Comparison of ENCODE assay signal across 18 cellular contexts in the genomic region with DNA sequence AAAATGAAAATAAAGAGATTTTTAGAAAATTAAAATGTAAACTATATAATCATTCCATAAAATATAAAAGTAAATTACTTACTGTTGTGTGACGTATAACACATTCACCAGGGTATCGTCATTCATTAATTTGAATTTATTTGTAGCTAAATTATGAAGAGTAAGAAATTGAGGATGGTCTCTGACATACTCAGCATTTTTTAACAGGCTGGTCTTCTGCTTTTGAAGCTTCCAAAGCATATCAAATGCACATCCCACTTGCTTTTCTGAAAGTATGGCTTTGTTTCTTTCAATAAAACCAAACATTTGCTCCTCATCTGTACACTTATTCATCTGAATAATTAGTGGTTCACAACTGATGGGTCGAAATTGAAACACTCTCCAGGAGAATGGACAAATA. TPM values are rescaled to one million over a fixed set of nuclear protein-coding genes. Genes with fewer than 3 reads are reported as not detected.
DNase-seq lines count a peak whose midpoint lies in the region; ATAC-seq and TF ChIP-seq lines count a peak whose summit lies in the region.
"Had no signal": no experiment of that assay in that cellular context is flagged by ENCODE, and none has a peak within 500 bp of the region (broad histone marks: within the 10 kb centered on the region; RNA-seq: fewer than 3 reads in every experiment).

No MANE protein-coding gene starts in this region.

- H3K79me2 ChIP-seq in DND-41 (ENCODE audit: insufficient read depth, low read length) = peaks cover 52% of the 10 kb centered on the region

- no peak overlapping the region for H3K27ac Mint-ChIP-seq in nephron
- H3K27ac Mint-ChIP-seq in activated CD8-positive, alpha-beta memory T cell treated with anti-CD3 and anti-CD28 coated beads, Interleukin-2, amount 10 ng/mL, durations not matched to agents 7 days and 5 days = no peak overlapping the region
- H3K27ac Mint-ChIP-seq: activated B cell treated with CpG ODN at 0.5 μM for 24 hours; activated CD8-positive, alpha-beta T cell treated with anti-CD3 and anti-CD28 coated beads, Interleukin-2, amount 10 ng/mL, durations not matched to agents 7 days and 5 days; B cell had no signal

- peaks cover 10% of the 10 kb centered on the region for H3K36me3 ChIP-seq in DND-41 (ENCODE audit: insufficient read depth, low read length)
- peaks cover 3% of the 10 kb centered on the region for H3K36me3 ChIP-seq in HAP-1 (replicated peaks)
- no peaks in the 10 kb centered on the region for H3K36me3 ChIP-seq in Panc1 (ENCODE audit: control insufficient read depth, insufficient read depth, low read length)
- H3K36me3 ChIP-seq: esophagus muscularis mucosa, ovary, vagina had no signal

- H3K4me3 ChIP-seq in DND-41 (ENCODE audit: low read depth in 1 of 2, low read length in 2 of 2) (peak overlapping the region in 1 of 2 experiments; percentile 33; a peak in 1 of 4 replicates), HAP-1 (peak overlapping the region; percentile 50), Panc1 (ENCODE audit: low read depth in 2 of 2, low read length in 2 of 2) (no peak overlapping the region)
- H3K4me3 ChIP-seq: esophagus muscularis mucosa, ovary, skin epidermis, vagina had no signal

- TF ChIP-seq CTCF in DND-41 (IDR thresholded peaks at IDR 0.05; ENCODE audit: borderline replicate concordance, extremely low read depth, low read length, poor library complexity, severe bottlenecking) = no peak
- no peak for TF ChIP-seq CTCF in Panc1 (IDR thresholded peaks at IDR 0.05)
- TF ChIP-seq CTCF in nephron (IDR thresholded peaks at IDR 0.05; ENCODE audit: unreplicated experiment in 3 of 3) = no peak

- intact Hi-C loops in Panc1 (cut with micrococcal nuclease; ENCODE audit: unreplicated experiment) = no loop called here

- H3K27me3 ChIP-seq in DND-41 (ENCODE audit: insufficient read depth, low read length, poor library complexity) (no peaks in the 10 kb centered on the region), HAP-1 (ENCODE audit: low read depth) (no peaks in the 10 kb centered on the region), Panc1 (ENCODE audit: control insufficient read depth, insufficient read depth, low read length) (no peaks in the 10 kb centered on the region)
- H3K27me3 ChIP-seq: esophagus muscularis mucosa, ovary, vagina had no signal

- H3K4me1 ChIP-seq in DND-41 (ENCODE audit: insufficient read depth, low read length) (peaks cover 37% of the 10 kb centered on the region), HAP-1 (peaks cover 16% of the 10 kb centered on the region), Panc1 (ENCODE audit: control insufficient read depth, insufficient read depth, low read length) (peaks cover 13% of the 10 kb centered on the region; the same call in 1 of the 2 replicates)

- BruUV-seq in Panc1 (replicated peaks; lab: Mats Ljungman, UMichigan) = no TSS peak

- peak overlapping the region; percentile 1; the same call in 1 of the 2 replicates for H3K9ac ChIP-seq in DND-41 (ENCODE audit: low read depth, low read length)

- H3K36me3 Mint-ChIP-seq in nephron (ENCODE audit: low read depth) = no peaks in the 10 kb centered on the region
- H3K36me3 Mint-ChIP-seq in activated CD8-positive, alpha-beta memory T cell treated with anti-CD3 and anti-CD28 coated beads, Interleukin-2, amount 10 ng/mL, durations not matched to agents 7 days and 5 days = peaks cover 18% of the 10 kb centered on the region

- H3K9me3 ChIP-seq in DND-41 (ENCODE audit: insufficient read depth, low read length, severe bottlenecking) (no peaks in the 10 kb centered on the region), HAP-1 (no peaks in the 10 kb centered on the region), Panc1 (ENCODE audit: control insufficient read depth, insufficient read depth, low read depth, low read length) (no peaks in the 10 kb centered on the region)
- H3K9me3 ChIP-seq: esophagus muscularis mucosa, ovary, vagina had no signal

- peaks cover 26% of the 10 kb centered on the region for H3K4me1 Mint-ChIP-seq in nephron
- peaks cover 29% of the 10 kb centered on the region for H3K4me1 Mint-ChIP-seq in activated CD8-positive, alpha-beta memory T cell treated with anti-CD3 and anti-CD28 coated beads, Interleukin-2, amount 10 ng/mL, durations not matched to agents 7 days and 5 days

- ATAC-seq in DND-41 (ENCODE audit: insufficient read depth, low read depth) (no peak), Panc1 (no peak), GM21367 (IDR thresholded peaks at IDR 0.05; ENCODE audit: unreplicated experiment) (no peak), GM18498 (IDR thresholded peaks at IDR 0.05; ENCODE audit: unreplicated experiment) (no peak)
- ATAC-seq in activated CD8-positive, alpha-beta memory T cell treated with anti-CD3 and anti-CD28 coated beads, Interleukin-2, amount 10 ng/mL, durations not matched to agents 7 days and 5 days = no peak
- ATAC-seq: activated CD8-positive, alpha-beta T cell treated with anti-CD3 and anti-CD28 coated beads, Interleukin-2, amount 10 ng/mL, durations not matched to agents 7 days and 5 days had no signal

- H3K27me3 Mint-ChIP-seq in nephron (ENCODE audit: low read depth) = no peaks in the 10 kb centered on the region
- no peaks in the 10 kb centered on the region for H3K27me3 Mint-ChIP-seq in activated CD8-positive, alpha-beta memory T cell treated with anti-CD3 and anti-CD28 coated beads, Interleukin-2, amount 10 ng/mL, durations not matched to agents 7 days and 5 days
- H3K27me3 Mint-ChIP-seq: activated B cell treated with CpG ODN at 0.5 μM for 24 hours, B cell had no signal

- POLR2A ChIA-PET in Panc1 (lab: Charles Lee) = no interaction called here

- H3K27ac ChIP-seq in DND-41 (ENCODE audit: low read length) (no peak overlapping the region), Panc1 (ENCODE audit: low read length) (peak overlapping the region; percentile 40; the same call in 1 of the 2 replicates)
- H3K27ac ChIP-seq: esophagus muscularis mucosa, ovary, skin epidermis, vagina had no signal

- H2AFZ ChIP-seq in DND-41 (ENCODE audit: low read depth, low read length) = no peak overlapping the region

- H4K20me1 ChIP-seq in DND-41 (ENCODE audit: insufficient read depth, low read length) = no peaks in the 10 kb centered on the region

- DNase-seq in DND-41 (no peak), HAP-1 (ENCODE audit: low spot score in 2 of 2) (no peak), Panc1 (ENCODE audit: low read depth, low spot score) (no peak)
- no peak for DNase-seq in activated CD8-positive, alpha-beta memory T cell treated with anti-CD3 and anti-CD28 coated beads, Interleukin-2, amount 10 ng/mL, durations not matched to agents 7 days and 5 days
- DNase-seq: activated B cell treated with CpG ODN at 0.5 μM for 24 hours; activated CD8-positive, alpha-beta T cell treated with anti-CD3 and anti-CD28 coated beads, Interleukin-2, amount 10 ng/mL, durations not matched to agents 7 days and 5 days; Calu3; NCI-H2081 treated with DMSO at 0.1 percent for 48 hours; ovary; SIG-M5; stimulated activated CD4-positive, alpha-beta T cell treated with anti-CD3 and anti-CD28 coated beads, Interleukin-4, amount 100 ng/mL, for 1 hour had no signal

- peak overlapping the region; percentile 90 for H3K4me2 ChIP-seq in DND-41 (ENCODE audit: insufficient read depth, low read length)

- CTCF ChIA-PET in Panc1 (lab: Charles Lee) = no interaction called here
- CTCF ChIA-PET in activated CD8-positive, alpha-beta memory T cell treated with anti-CD3 and anti-CD28 coated beads, Interleukin-2, amount 10 ng/mL, durations not matched to agents 7 days and 5 days (lab: Charles Lee) = interaction anchor here (0.8 to 2.6 kb wide), 2 partner anchors 9 to 13 kb away, joined by 3 to 13 read pairs; partner anchors contain the start of gene PPIG

- H3K4me3 Mint-ChIP-seq in nephron = peak overlapping the region in 2 of 3 experiments; percentile 20 to 27
- no peak overlapping the region for H3K4me3 Mint-ChIP-seq in activated CD8-positive, alpha-beta memory T cell treated with anti-CD3 and anti-CD28 coated beads, Interleukin-2, amount 10 ng/mL, durations not matched to agents 7 days and 5 days
- H3K4me3 Mint-ChIP-seq: activated B cell treated with CpG ODN at 0.5 μM for 24 hours; activated CD8-positive, alpha-beta T cell treated with anti-CD3 and anti-CD28 coated beads, Interleukin-2, amount 10 ng/mL, durations not matched to agents 7 days and 5 days; B cell had no signal

- in situ Hi-C loops in HAP-1 (cut with MboI; ENCODE audit: low sequenced_read_pairs) = no loop called here
- in situ Hi-C loops in Panc1 (cut with HindIII; ENCODE audit: low pct_unique_long_range_greater_than_20kb, low sequenced_read_pairs) = no loop called here

- H3K9me3 Mint-ChIP-seq in nephron = no peaks in the 10 kb centered on the region
- no peaks in the 10 kb centered on the region for H3K9me3 Mint-ChIP-seq in activated CD8-positive, alpha-beta memory T cell treated with anti-CD3 and anti-CD28 coated beads, Interleukin-2, amount 10 ng/mL, durations not matched to agents 7 days and 5 days (ENCODE audit: low read depth)
- H3K9me3 Mint-ChIP-seq: activated B cell treated with CpG ODN at 0.5 μM for 24 hours had no signal

RNA-seq across cellular contexts. Expression of gene FASTKD1, which starts 2.1 kb away (rescaled TPM):
- 37.2 TPM for total RNA-seq in Panc1 (2021; ENCODE audit: unreplicated experiment)
- 13.3 TPM for polyA plus RNA-seq in Panc1 (2012; ENCODE audit: insufficient read length)
- 10 to 100 TPM; 45.2 to 48.9 TPM for total RNA-seq in activated CD8-positive, alpha-beta memory T cell treated with anti-CD3 and anti-CD28 coated beads, Interleukin-2, amount 10 ng/mL, durations not matched to agents 7 days and 5 days

RNA-seq across cellular contexts. Expression of gene PPIG, which starts 12.6 kb away (rescaled TPM):
- total RNA-seq in Panc1 (2021; ENCODE audit: unreplicated experiment) = 46.5 TPM
- polyA plus RNA-seq in Panc1 (2012; ENCODE audit: insufficient read length) = 21.9 TPM
- 10 to 100 TPM; 55.5 to 56.7 TPM for total RNA-seq in activated CD8-positive, alpha-beta memory T cell treated with anti-CD3 and anti-CD28 coated beads, Interleukin-2, amount 10 ng/mL, durations not matched to agents 7 days and 5 days
